In genomic region chr1:155228096-155228427, GRCh38 we compare ENCODE assay signal across 8 cellular contexts. TPM values are rescaled to one million over a fixed set of nuclear protein-coding genes. Genes with fewer than 3 reads are reported as not detected.
A peak's percentile ranks its signal among the peaks of the same experiment; 100 is the strongest.
DNase-seq lines count a peak whose midpoint lies in the region; ATAC-seq and TF ChIP-seq lines count a peak whose summit lies in the region.

No MANE protein-coding gene starts in this region.

- intact Hi-C loops in sigmoid colon (cut with DNase I), result loop anchor here (5.0 kb wide), 1 partner anchor 56 kb away; the partner anchor contains the start of genes KRTCAP2 and TRIM46

- no peaks in the 10 kb centered on the region for H3K9me3 ChIP-seq in T-helper 17 cell (ENCODE audit: control insufficient read depth, low read length, poor library complexity, severe bottlenecking)
- H3K9me3 ChIP-seq in sigmoid colon, result no peaks in the 10 kb centered on the region

- no peaks in the 10 kb centered on the region for H3K27me3 ChIP-seq in sigmoid colon

- peak overlapping the region; percentile 99 for H3K27ac Mint-ChIP-seq in T-helper 17 cell

- peaks cover 26% of the 10 kb centered on the region for H3K4me1 Mint-ChIP-seq in T-helper 17 cell

- no peak for TF ChIP-seq EP300 in sigmoid colon (IDR thresholded peaks at IDR 0.05)

- H3K36me3 Mint-ChIP-seq in T-helper 17 cell (ENCODE audit: low read depth), result no peaks in the 10 kb centered on the region

- peaks cover 0 to 52% (median 43%) of the 10 kb centered on the region in 4 donors for H3K4me1 ChIP-seq in sigmoid colon

- peak overlapping the region; percentile 78 for H3K4me3 Mint-ChIP-seq in T-helper 17 cell

- H3K4me3 ChIP-seq in GM12865 (ENCODE audit: low read depth, low read length), result peak overlapping the region; percentile 61
- H3K4me3 ChIP-seq in fibroblast of pulmonary artery (replicated peaks; ENCODE audit: low read depth, low read length), result peak overlapping the region; percentile 81
- H3K4me3 ChIP-seq in sigmoid colon, result peak overlapping the region; percentile 6 to 63 (median 56)

- no peaks in the 10 kb centered on the region for H3K27me3 Mint-ChIP-seq in T-helper 17 cell

- TF ChIP-seq CTCF in GM12865 (IDR thresholded peaks at IDR 0.05; ENCODE audit: insufficient read depth, low read depth, low read length, missing control alignments), result no peak
- TF ChIP-seq CTCF in fibroblast of pulmonary artery (IDR thresholded peaks at IDR 0.05; ENCODE audit: low read length, missing control alignments), result no peak
- no peak for TF ChIP-seq CTCF in sigmoid colon (IDR thresholded peaks at IDR 0.05)

- H3K36me3 ChIP-seq in sigmoid colon, result no peaks in the 10 kb centered on the region

- WGBS in sigmoid colon, 2 donors, result 52 to 67% methylated on average over 9 of the region's 9 CpGs

- no peak for TF ChIP-seq POLR2A in sigmoid colon (IDR thresholded peaks at IDR 0.05)

- ATAC-seq in T-helper 17 cell (no peak), GM18907 (IDR thresholded peaks at IDR 0.05; ENCODE audit: unreplicated experiment) (no peak), GM18517 (IDR thresholded peaks at IDR 0.05; ENCODE audit: unreplicated experiment) (no peak)

- peak overlapping the region; percentile 85 to 93 (median 90) for H3K27ac ChIP-seq in sigmoid colon

- no peak for DNase-seq in GM12865 (ENCODE audit: low read depth)
- no peak for DNase-seq in T-helper 17 cell
- no peak for DNase-seq in fibroblast of pulmonary artery (ENCODE audit: low read depth)
- no peak for DNase-seq in sigmoid colon
- no peak for DNase-seq in NCI-H1048 (lab: John Stamatoyannopoulos, UW)
- no peak for DNase-seq in activated CD8-positive, alpha-beta memory T cell treated with anti-CD3 and anti-CD28 coated beads for 24 hours

RNA-seq across cellular contexts. Expression of gene MTX1, which starts 19.6 kb away (rescaled TPM):
- total RNA-seq in T-helper 17 cell (10 to 100 TPM; 20.7 to 28.5 TPM), sigmoid colon (10 to 100 TPM; 15.5 to 29.8 (median 27.7) TPM)
- 10 to 100 TPM; 51.7 to 69.7 (median 53.2) TPM for polyA plus RNA-seq in sigmoid colon

RNA-seq across cellular contexts. Expression of gene THBS3, which starts 20.4 kb away (rescaled TPM):
- 10 to 100 TPM; 34.6 to 38.4 TPM for total RNA-seq in T-helper 17 cell
- 10 to 100 TPM in 3 of 4 donors, 1 to 10 TPM in 1; 9.6 to 43.5 (median 18.5) TPM for total RNA-seq in sigmoid colon
- 10 to 100 TPM in 1 of 3 donors, 1 to 10 TPM in 2; 3.5 to 13.4 (median 6.0) TPM for polyA plus RNA-seq in sigmoid colon

RNA-seq across cellular contexts. Expression of gene ENTREP3, which starts 27.2 kb away (rescaled TPM):
- total RNA-seq in T-helper 17 cell, result 1 to 10 TPM; 8.6 to 9.3 TPM
- total RNA-seq in sigmoid colon, result 10 to 100 TPM; 11.8 to 44.0 (median 16.0) TPM
- 10 to 100 TPM in 1 of 3 donors, 1 to 10 TPM in 2; 5.4 to 17.6 (median 6.5) TPM for polyA plus RNA-seq in sigmoid colon

RNA-seq across cellular contexts. Expression of gene SCAMP3, which starts 34.1 kb away (rescaled TPM):
- total RNA-seq in T-helper 17 cell, result 10 to 100 TPM; 60.1 to 69.4 TPM
- total RNA-seq in sigmoid colon, result 10 to 100 TPM; 25.1 to 45.3 (median 36.5) TPM
- 10 to 100 TPM; 11.6 to 56.4 (median 22.8) TPM for polyA plus RNA-seq in sigmoid colon

RNA-seq across cellular contexts. Expression of gene CLK2, which starts 45.2 kb away (rescaled TPM):
- 10 to 100 TPM; 54.8 to 57.8 TPM for total RNA-seq in T-helper 17 cell
- total RNA-seq in sigmoid colon, result 10 to 100 TPM; 21.4 to 33.2 (median 25.3) TPM
- polyA plus RNA-seq in sigmoid colon, result 10 to 100 TPM in 2 of 3 donors, 1 to 10 TPM in 1; 7.2 to 45.9 (median 14.4) TPM
